Comparison of ENCODE assay signal across 8 cellular contexts in the genomic region with DNA sequence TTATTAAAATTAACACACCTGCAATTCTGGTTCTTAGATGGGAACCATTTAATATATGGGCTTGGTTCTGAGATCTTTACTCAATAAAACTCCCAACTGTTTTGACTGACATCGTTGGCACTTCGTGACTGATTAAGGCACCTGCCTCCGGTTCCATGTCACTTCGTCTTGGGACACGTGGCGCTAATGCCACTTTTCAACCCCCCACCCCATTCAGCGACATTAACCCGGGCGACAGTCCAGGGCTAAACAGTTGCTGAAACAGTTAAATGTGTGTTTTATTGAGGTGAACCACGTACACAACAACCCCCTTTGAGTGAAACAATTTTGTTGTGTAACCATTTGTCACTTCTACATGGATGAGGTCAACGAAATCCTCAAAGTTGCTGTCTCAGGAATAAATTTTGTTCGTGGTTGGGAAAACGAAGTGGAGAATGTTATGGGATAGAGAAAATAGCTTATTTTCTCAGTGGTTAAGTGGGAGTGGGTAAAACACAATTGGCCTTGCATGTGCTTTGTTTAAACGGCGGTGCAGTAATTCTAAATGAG. TPM values are rescaled to one million over a fixed set of nuclear protein-coding genes. Genes with fewer than 3 reads are reported as not detected.
DNase-seq lines count a peak whose midpoint lies in the region; TF ChIP-seq lines count a peak whose summit lies in the region.

No MANE protein-coding gene starts in this region.

- 38% methylated on average over 15 of the region's 15 CpGs for WGBS in lower leg skin, 2 donors

- no peak for DNase-seq in activated naive CD4-positive, alpha-beta T cell treated with anti-CD3 and anti-CD28 coated beads, Interleukin-2, amount 10 ng/mL, durations not matched to agents 7 days and 5 days
- DNase-seq in activated naive CD4-positive, alpha-beta T cell treated with anti-CD3 and anti-CD28 coated beads, Interleukin-2, amount 50 U/mL, for 16 hours, result no peak
- DNase-seq in amniotic epithelial cell (ENCODE audit: low read depth), result peak; percentile 58
- peak in 1 of 2 donors; percentile 87 for DNase-seq in lower leg skin (ENCODE audit: low spot score in 2 of 2)
- DNase-seq in type B pancreatic cell (ENCODE audit: extremely low spot score, unreplicated experiment), result no peak
- no peak for DNase-seq in NCI-H524 (lab: John Stamatoyannopoulos, UW)
- no peak for DNase-seq in H4 (ENCODE audit: low spot score)
- no peak for DNase-seq in SKM-1 (lab: John Stamatoyannopoulos, UW; ENCODE audit: unreplicated experiment)

- peak overlapping the region; percentile 97 for H3K27ac Mint-ChIP-seq in activated naive CD4-positive, alpha-beta T cell treated with anti-CD3 and anti-CD28 coated beads, Interleukin-2, amount 10 ng/mL, durations not matched to agents 7 days and 5 days
- H3K27ac Mint-ChIP-seq in type B pancreatic cell, result peak overlapping the region; percentile 97

- peak overlapping the region; percentile 86 for H3K4me3 Mint-ChIP-seq in activated naive CD4-positive, alpha-beta T cell treated with anti-CD3 and anti-CD28 coated beads, Interleukin-2, amount 10 ng/mL, durations not matched to agents 7 days and 5 days
- H3K4me3 Mint-ChIP-seq in type B pancreatic cell, result peak overlapping the region; percentile 91

- intact Hi-C loops in lower leg skin (cut with DNase I; ENCODE audit: low total_unique reads), result loop anchor here (10.0 kb wide), 1 partner anchor 172 kb away; no protein-coding TSS in a partner anchor

- peaks cover 49% of the 10 kb centered on the region for H3K4me1 Mint-ChIP-seq in activated naive CD4-positive, alpha-beta T cell treated with anti-CD3 and anti-CD28 coated beads, Interleukin-2, amount 10 ng/mL, durations not matched to agents 7 days and 5 days
- peaks cover 23% of the 10 kb centered on the region for H3K4me1 Mint-ChIP-seq in type B pancreatic cell (ENCODE audit: unreplicated experiment)

- CTCF ChIA-PET in activated naive CD4-positive, alpha-beta T cell treated with anti-CD3 and anti-CD28 coated beads, Interleukin-2, amount 10 ng/mL, durations not matched to agents 7 days and 5 days (lab: Charles Lee), result no interaction called here

- H3K36me3 Mint-ChIP-seq in activated naive CD4-positive, alpha-beta T cell treated with anti-CD3 and anti-CD28 coated beads, Interleukin-2, amount 10 ng/mL, durations not matched to agents 7 days and 5 days, result peaks cover 8% of the 10 kb centered on the region
- H3K36me3 Mint-ChIP-seq in type B pancreatic cell, result no peaks in the 10 kb centered on the region

- TF ChIP-seq CTCF in lower leg skin (IDR thresholded peaks at IDR 0.05) (no peak), type B pancreatic cell (conservative IDR thresholded peaks at IDR 0.05) (no peak)

- H3K27me3 Mint-ChIP-seq in activated naive CD4-positive, alpha-beta T cell treated with anti-CD3 and anti-CD28 coated beads, Interleukin-2, amount 10 ng/mL, durations not matched to agents 7 days and 5 days, result no peaks in the 10 kb centered on the region
- H3K27me3 Mint-ChIP-seq in type B pancreatic cell, result no peaks in the 10 kb centered on the region

- TF ChIP-seq POLR2A in lower leg skin (IDR thresholded peaks at IDR 0.05), result no peak

- H3K9me3 Mint-ChIP-seq in activated naive CD4-positive, alpha-beta T cell treated with anti-CD3 and anti-CD28 coated beads, Interleukin-2, amount 10 ng/mL, durations not matched to agents 7 days and 5 days, result no peaks in the 10 kb centered on the region
- no peaks in the 10 kb centered on the region for H3K9me3 Mint-ChIP-seq in type B pancreatic cell

- H3K4me3 ChIP-seq in lower leg skin (ENCODE audit: low read depth, poor library complexity, severe bottlenecking), result peak overlapping the region; percentile 53

RNA-seq across cellular contexts. Expression of a gene that starts 9.9 kb away (rescaled TPM):
- total RNA-seq in lower leg skin (1,000 to 10,000 TPM in 1 of 4 donors, 100 to 1,000 TPM in 3; 487 to 1,086 (median 587) TPM), type B pancreatic cell (ENCODE audit: low replicate concordance) (204 and 217 TPM in 2 replicates)
- total RNA-seq in H4 (2014; rRNA removed; shearing (Covaris generic)), result 203 and 263 TPM in 2 replicates
